Comparison of ENCODE assay signal across 9 cellular contexts in the genomic region with DNA sequence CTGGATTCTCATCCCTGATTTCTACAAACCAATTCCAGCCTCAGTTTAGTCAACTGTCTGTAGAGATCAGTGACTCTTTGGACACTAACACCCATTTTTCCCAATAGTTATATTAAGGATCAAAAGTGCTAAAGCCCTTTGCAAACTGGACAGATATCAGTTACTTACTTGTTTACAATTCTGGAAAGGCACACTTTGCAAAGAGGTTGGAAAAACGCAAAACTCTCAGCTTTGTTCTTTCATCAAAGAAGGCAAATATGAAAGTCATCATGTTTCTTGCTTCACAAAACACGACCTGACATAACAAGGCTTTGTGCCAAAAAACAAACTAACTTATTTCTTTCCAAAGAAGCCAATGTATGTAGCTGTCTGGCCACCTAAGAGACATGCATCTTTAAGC. TPM values are rescaled to one million over a fixed set of nuclear protein-coding genes. Genes with fewer than 3 reads are reported as not detected.
"Had no signal": no experiment of that assay in that cellular context is flagged by ENCODE, and none has a peak within 500 bp of the region (broad histone marks: within the 10 kb centered on the region; RNA-seq: fewer than 3 reads in every experiment).

No MANE protein-coding gene starts in this region.

- ATAC-seq: HCT116, K562 had no signal

- H2AFZ ChIP-seq: GM23248 had no signal

- H3K4me3 Mint-ChIP-seq: HFFc6 had no signal

- H3K9me3 ChIP-seq: HAP-1 had no signal

- DNase-seq: GM23248, GOT3, H7, HFFc6, IMR-90 had no signal

- H3K27ac ChIP-seq: GM23248, HL-60 had no signal

- FAIRE-seq: K562 had no signal

- H3K4me3 ChIP-seq: GM23248, HAP-1, K562 had no signal

- H3K9ac ChIP-seq: GM23248 had no signal

- H3K4me1 ChIP-seq: HAP-1 had no signal

- H3K36me3 ChIP-seq: HAP-1 had no signal

- H3K27ac Mint-ChIP-seq: HFFc6 had no signal

RNA-seq across cellular contexts. Expression of a gene that starts 26.1 kb away (rescaled TPM):
- total RNA-seq: HFFc6, K562 had no signal
